ENCODE assay signal across 9 cellular contexts in the genomic region with DNA sequence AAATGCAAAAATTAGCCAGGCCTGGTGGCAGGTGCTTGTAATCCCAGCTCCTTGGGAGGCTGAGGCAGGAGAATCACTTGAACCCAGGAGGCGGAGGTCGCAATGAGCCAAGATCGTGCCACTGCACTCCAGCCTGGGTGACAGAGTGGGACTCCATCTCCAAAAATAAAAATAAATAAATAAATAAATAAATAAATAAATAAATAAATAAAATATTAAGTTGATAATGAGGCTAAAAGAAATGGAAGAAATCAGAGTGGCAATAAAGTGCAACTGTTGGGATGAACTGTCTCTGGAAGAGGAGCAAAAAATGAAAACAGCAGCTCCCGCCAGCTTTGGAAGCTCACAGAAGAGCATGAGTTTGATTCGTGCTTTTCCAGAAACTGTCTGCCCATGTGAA. TPM values are rescaled to one million over a fixed set of nuclear protein-coding genes. Genes with fewer than 3 reads are reported as not detected.
"Had no signal": no experiment of that assay in that cellular context is flagged by ENCODE, and none has a peak within 500 bp of the region (broad histone marks: within the 10 kb centered on the region; RNA-seq: fewer than 3 reads in every experiment).

No MANE protein-coding gene starts in this region.

RNA-seq across cellular contexts. Expression of a gene that starts 30.6 kb away (rescaled TPM):
- total RNA-seq: OCI-LY7, PC-3, Right ventricle myocardium inferior, Right ventricle myocardium superior, RPMI7951, SJCRH30, SJSA1, SK-MEL-5 had no signal
- polyA plus RNA-seq: SK-N-SH had no signal
